ENCODE assay signal across 34 cellular contexts in the genomic region with DNA sequence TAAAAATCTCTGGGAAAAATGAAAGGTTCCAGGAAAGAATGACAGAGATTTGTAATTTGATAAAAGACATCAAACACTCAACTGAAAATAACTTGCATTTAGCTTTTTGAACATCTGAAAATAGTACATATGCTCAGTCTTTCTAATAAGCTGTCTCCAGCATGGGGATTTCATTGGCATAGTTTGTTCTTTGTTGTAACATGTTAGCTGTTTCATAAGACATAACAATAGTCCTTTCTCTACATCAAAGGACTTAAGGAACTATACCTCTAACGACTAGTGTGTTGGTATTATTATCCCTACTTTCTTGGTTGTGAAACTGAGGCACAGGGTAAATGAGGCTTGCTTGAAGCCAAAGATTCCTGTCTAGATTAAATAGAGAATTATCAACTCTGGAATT.
"Had no signal": no experiment of that assay in that cellular context is flagged by ENCODE, and none has a peak within 500 bp of the region (broad histone marks: within the 10 kb centered on the region; RNA-seq: fewer than 3 reads in every experiment).

No MANE protein-coding gene starts in this region.

- H3K27ac ChIP-seq: adrenal gland, body of pancreas, brain microvascular endothelial cell, breast epithelium, cardiac muscle cell, VCaP had no signal

- ATAC-seq: activated CD8-positive, alpha-beta T cell treated with anti-CD3 and anti-CD28 coated beads for 36 hours; activated T-cell treated with anti-CD3 and anti-CD28 coated beads, Interleukin-2, amount 50 U/mL, for 4 hours; activated T-cell treated with anti-CD3 and anti-CD28 coated beads, Interleukin-2, amount 50 U/mL, for 72 hours; activated T-helper 17 cell treated with anti-CD3 and anti-CD28 coated beads, Interleukin-2, amount 50 U/mL, for 72 hours; body of pancreas; T-cell had no signal

- DNase-seq: activated B cell treated with CpG ODN at 0.5 μM for 24 hours; activated CD4-positive, alpha-beta memory T cell treated with anti-CD3 and anti-CD28 coated beads for 36 hours; activated CD4-positive, alpha-beta T cell treated with anti-CD3 and anti-CD28 coated beads for 4 hours; activated CD4-positive, alpha-beta T cell treated with anti-CD3 and anti-CD28 coated beads, Interleukin-2, amount 10 ng/mL, durations not matched to agents 24 days and 14 days; activated CD4-positive, alpha-beta T cell treated with anti-CD3 and anti-CD28 coated beads, Interleukin-2, amount 50 U/mL, for 1 hour; activated CD4-positive, alpha-beta T cell treated with anti-CD3 and anti-CD28 coated beads, Interleukin-2, amount 50 U/mL, for 4 hours; activated CD4-positive, CD25-positive, alpha-beta regulatory T cell treated with anti-CD3 and anti-CD28 coated beads, Interleukin-2, amount 50 U/mL, for 72 hours; activated CD8-positive, alpha-beta memory T cell treated with anti-CD3 and anti-CD28 coated beads, Interleukin-2, amount 50 U/mL, for 4 hours; activated CD8-positive, alpha-beta T cell treated with anti-CD3 and anti-CD28 coated beads for 36 hours; activated effector memory CD4-positive, alpha-beta T cell treated with anti-CD3 and anti-CD28 coated beads, Interleukin-2, amount 50 U/mL, for 16 hours; activated gamma-delta T cell treated with Interleukin-2 at 50 U/mL for 16 hours; activated naive CD4-positive, alpha-beta T cell treated with anti-CD3 and anti-CD28 coated beads, Interleukin-2, amount 10 ng/mL, durations not matched to agents 7 days and 5 days; activated naive CD4-positive, alpha-beta T cell treated with Interleukin-2 at 50 U/mL for 16 hours; activated naive CD8-positive, alpha-beta T cell treated with anti-CD3 and anti-CD28 coated beads for 36 hours; activated T-cell treated with anti-CD3 and anti-CD28 coated beads for 4 hours; activated T-cell treated with anti-CD3 and anti-CD28 coated beads, Interleukin-2, amount 50 U/mL, for 1 hour; activated T-cell treated with anti-CD3 and anti-CD28 coated beads, Interleukin-2, amount 50 U/mL, for 4 hours; activated T-cell treated with anti-CD3 and anti-CD28 coated beads, Interleukin-2, amount 50 U/mL, for 72 hours; adrenal gland; amniotic stem cell; aorta; body of pancreas; brain microvascular endothelial cell; caudate nucleus; cerebellar nuclear complex; T-cell; T-helper 2 cell; T-helper 9 cell had no signal

- H3K27me3 ChIP-seq: adrenal gland, body of pancreas, brain microvascular endothelial cell, breast epithelium, cardiac muscle cell had no signal

- H3K4me3 ChIP-seq: adrenal gland, body of pancreas, breast epithelium, cardiac muscle cell had no signal

- H3K4me1 ChIP-seq: body of pancreas, breast epithelium had no signal

- H3K36me3 ChIP-seq: adrenal gland, brain microvascular endothelial cell, breast epithelium, cardiac muscle cell had no signal

- FAIRE-seq: astrocyte, TTC549 had no signal

- H3K9me3 ChIP-seq: adrenal gland, body of pancreas, breast epithelium had no signal
